In genomic region chr18:8750954-8751415, GRCh38 we compare ENCODE assay signal across 13 cellular contexts. TPM values are rescaled to one million over a fixed set of nuclear protein-coding genes. Genes with fewer than 3 reads are reported as not detected.
A peak's percentile ranks its signal among the peaks of the same experiment; 100 is the strongest.
DNase-seq lines count a peak whose midpoint lies in the region; ATAC-seq and TF ChIP-seq lines count a peak whose summit lies in the region.
"Had no signal": no experiment of that assay in that cellular context is flagged by ENCODE, and none has a peak within 500 bp of the region (broad histone marks: within the 10 kb centered on the region; RNA-seq: fewer than 3 reads in every experiment).

No MANE protein-coding gene starts in this region.

- H3K4me2 ChIP-seq in MM.1S (ENCODE audit: low read depth, low read length) = no peak overlapping the region

- H3K79me2 ChIP-seq in MM.1S (ENCODE audit: low read length) = peaks cover 68% of the 10 kb centered on the region

- CTCF ChIA-PET in RWPE1 (lab: Yijun Ruan, JAX) = interaction anchor here (1.1 kb wide), 1 partner anchor 231 kb away, joined by 4 read pairs; no protein-coding TSS in a partner anchor

- H3K4me3 ChIP-seq in esophagus squamous epithelium (peak overlapping the region in 1 of 4 donors; percentile 32), MM.1S (ENCODE audit: low read length) (no peak overlapping the region), colonic mucosa (no peak overlapping the region)
- H3K4me3 ChIP-seq: tibial nerve had no signal

- TF ChIP-seq CTCF in AG09319 (IDR thresholded peaks at IDR 0.05; ENCODE audit: low read depth, low read length) (no peak), RWPE1 (conservative IDR thresholded peaks at IDR 0.05; ENCODE audit: low read depth) (no peak), esophagus squamous epithelium (IDR thresholded peaks at IDR 0.05) (no peak), MM.1S (IDR thresholded peaks at IDR 0.05; ENCODE audit: low read length) (no peak), colonic mucosa (IDR thresholded peaks at IDR 0.05) (no peak)

- H3K4me1 ChIP-seq in esophagus squamous epithelium (peaks cover 8 to 31% (median 20%) of the 10 kb centered on the region in 3 donors), MM.1S (ENCODE audit: low read length) (peaks cover 4% of the 10 kb centered on the region), colonic mucosa (no peaks in the 10 kb centered on the region)
- H3K4me1 ChIP-seq: tibial nerve had no signal

- no peaks in the 10 kb centered on the region for H3K27me3 ChIP-seq in esophagus squamous epithelium
- no peaks in the 10 kb centered on the region for H3K27me3 ChIP-seq in MM.1S (replicated peaks; ENCODE audit: insufficient read depth, low read length)
- no peaks in the 10 kb centered on the region for H3K27me3 ChIP-seq in colonic mucosa
- H3K27me3 ChIP-seq: tibial nerve had no signal

- H3K27ac ChIP-seq in RWPE1 (peak overlapping the region; percentile 69), esophagus squamous epithelium (peak overlapping the region; percentile 63 to 81 (median 76)), MM.1S (ENCODE audit: low read length) (no peak overlapping the region), colonic mucosa (no peak overlapping the region)
- H3K27ac ChIP-seq: tibial nerve had no signal

- H3K36me3 ChIP-seq in esophagus squamous epithelium (no peaks in the 10 kb centered on the region), MM.1S (replicated peaks; ENCODE audit: insufficient read depth, low read length) (no peaks in the 10 kb centered on the region), colonic mucosa (no peaks in the 10 kb centered on the region)

- H3K9me3 ChIP-seq in esophagus squamous epithelium = no peaks in the 10 kb centered on the region
- H3K9me3 ChIP-seq in MM.1S (replicated peaks; ENCODE audit: insufficient read depth, low read length) = no peaks in the 10 kb centered on the region
- H3K9me3 ChIP-seq in colonic mucosa = no peaks in the 10 kb centered on the region
- H3K9me3 ChIP-seq: tibial nerve had no signal

- no peak for TF ChIP-seq POLR2A in esophagus squamous epithelium (IDR thresholded peaks at IDR 0.05)

- no peaks in the 10 kb centered on the region for H4K20me1 ChIP-seq in MM.1S (ENCODE audit: insufficient read depth, low read length)

- no peak overlapping the region for H2AFZ ChIP-seq in MM.1S (ENCODE audit: low read length)

- DNase-seq in AG09319 (ENCODE audit: extremely low read depth, low read depth) = peak; percentile 80
- DNase-seq in RWPE1 (ENCODE audit: low spot score) = no peak
- no peak for DNase-seq in esophagus squamous epithelium (lab: John Stamatoyannopoulos, UW)
- DNase-seq in non-pigmented ciliary epithelial cell (ENCODE audit: low read depth) = peak; percentile 81
- no peak for DNase-seq in MM.1S
- DNase-seq in NCI-H510A treated with DMSO at 0.1 percent for 48 hours (lab: John Stamatoyannopoulos, UW) = no peak
- DNase-seq in colonic mucosa = no peak
- DNase-seq: CD4-positive, CD25-positive, alpha-beta regulatory T cell; NCI-H146; OCI-M1; T-helper 9 cell had no signal

- no peak for ATAC-seq in HG03457 (IDR thresholded peaks at IDR 0.05; ENCODE audit: unreplicated experiment)

- POLR2A ChIA-PET in RWPE1 (lab: Yijun Ruan, JAX; ENCODE audit: low non-redundant PET) = interaction anchor here (0.6 kb wide), 1 partner anchor 26 kb away, joined by 4 read pairs; no protein-coding TSS in a partner anchor

- intact Hi-C loops in esophagus squamous epithelium (cut with DNase I) (no loop called here), colonic mucosa (cut with DNase I) (no loop called here)

- 34 to 46% methylated on average over 6 to 8 of the region's 8 CpGs for WGBS in esophagus squamous epithelium, 2 donors

- H3F3A ChIP-seq in MM.1S (ENCODE audit: insufficient read depth, low read length) = no peaks in the 10 kb centered on the region

- H3K9me2 ChIP-seq in MM.1S (replicated peaks; ENCODE audit: insufficient read depth, low read length) = no peaks in the 10 kb centered on the region

- H3K9ac ChIP-seq in MM.1S (ENCODE audit: low read length) (no peak overlapping the region), colonic mucosa (ENCODE audit: low read depth in 2 of 2, low read length in 2 of 2) (no peak overlapping the region)

RNA-seq across cellular contexts. Expression of gene MTCL1, which starts 45.6 kb away (rescaled TPM):
- total RNA-seq in esophagus squamous epithelium = 10 to 100 TPM in 1 of 4 donors, 1 to 10 TPM in 3; 6.5 to 16.4 (median 7.9) TPM
- total RNA-seq in colonic mucosa = 10 to 100 TPM in 1 of 2 donors, 1 to 10 TPM in 1; 2.3 to 20.8 TPM

Comparison
In these comparisons a context has a peak if more than half of its experiments do, and no peak if none do; other contexts are left out.
1. DNase-seq: peak in AG09319 (single experiment) and non-pigmented ciliary epithelial cell (single experiment); none in RWPE1 (single experiment), esophagus squamous epithelium (single experiment), MM.1S (single experiment), NCI-H510A treated with DMSO at 0.1 percent for 48 hours (single experiment) and colonic mucosa (single experiment).
2. H3K27ac ChIP-seq: peak in RWPE1 (single experiment) and esophagus squamous epithelium (4 of 4); none in MM.1S (single experiment) and colonic mucosa (single experiment).